7 cellular contexts compared by ENCODE assay signal in genomic region chr21:42097860-42098259, GRCh38. TPM values are rescaled to one million over a fixed set of nuclear protein-coding genes. Genes with fewer than 3 reads are reported as not detected.
A peak's percentile ranks its signal among the peaks of the same experiment; 100 is the strongest.
DNase-seq lines count a peak whose midpoint lies in the region; ATAC-seq and TF ChIP-seq lines count a peak whose summit lies in the region.

No MANE protein-coding gene starts in this region.

- H3K4me3 Mint-ChIP-seq in activated T-helper 1 cell treated with anti-CD3 and anti-CD28 coated beads, Interleukin-12 subunit alpha, Interleukin-12 subunit beta, Interleukin-2, Interleukin-4 antibody, amounts not matched to agents 30 ng/mL and 10 ng/mL and 1 ng/mL, durations not matched to agents 14 hours and 24 hours and 36 hours: no peak overlapping the region

- no peaks in the 10 kb centered on the region for H3K4me1 Mint-ChIP-seq in activated T-helper 1 cell treated with anti-CD3 and anti-CD28 coated beads, Interleukin-12 subunit alpha, Interleukin-12 subunit beta, Interleukin-2, Interleukin-4 antibody, amounts not matched to agents 30 ng/mL and 10 ng/mL and 1 ng/mL, durations not matched to agents 14 hours and 24 hours and 36 hours (ENCODE audit: low read depth)

- H3K36me3 Mint-ChIP-seq in activated T-helper 1 cell treated with anti-CD3 and anti-CD28 coated beads, Interleukin-12 subunit alpha, Interleukin-12 subunit beta, Interleukin-2, Interleukin-4 antibody, amounts not matched to agents 30 ng/mL and 10 ng/mL and 1 ng/mL, durations not matched to agents 14 hours and 24 hours and 36 hours (ENCODE audit: low read depth): no peaks in the 10 kb centered on the region

- peaks cover 10% of the 10 kb centered on the region for H3K27me3 Mint-ChIP-seq in activated T-helper 1 cell treated with anti-CD3 and anti-CD28 coated beads, Interleukin-12 subunit alpha, Interleukin-12 subunit beta, Interleukin-2, Interleukin-4 antibody, amounts not matched to agents 30 ng/mL and 10 ng/mL and 1 ng/mL, durations not matched to agents 14 hours and 24 hours and 36 hours (ENCODE audit: insufficient read depth)

- intact Hi-C loops in activated T-helper 1 cell treated with anti-CD3 and anti-CD28 coated beads, Interleukin-12 subunit alpha, Interleukin-12 subunit beta, Interleukin-2, Interleukin-4 antibody, amounts not matched to agents 30 ng/mL and 10 ng/mL and 1 ng/mL, durations not matched to agents 14 hours and 24 hours and 36 hours (cut with micrococcal nuclease): no loop called here

- no peak for ATAC-seq in GM18520 (IDR thresholded peaks at IDR 0.05; ENCODE audit: unreplicated experiment)

- DNase-seq in GM04504 (ENCODE audit: low read depth): peak; percentile 96
- DNase-seq in NCI-H226: peak; percentile 86
- peak; percentile 90 to 98 for DNase-seq in cardiac fibroblast (ENCODE audit: low read depth in 2 of 2)
- DNase-seq in lung microvascular endothelial cell (ENCODE audit: low read depth in 2 of 2): peak; percentile 97 to 99
- DNase-seq in activated T-helper 1 cell treated with anti-CD3 and anti-CD28 coated beads, Interleukin-12 subunit alpha, Interleukin-12 subunit beta, Interleukin-2, Interleukin-4 antibody, amounts not matched to agents 30 ng/mL and 10 ng/mL and 1 ng/mL, durations not matched to agents 14 hours and 24 hours and 36 hours (ENCODE audit: low spot score): no peak
- DNase-seq in NCI-H82 treated with DMSO at 0.1 percent for 48 hours (lab: John Stamatoyannopoulos, UW; ENCODE audit: unreplicated experiment): no peak

- peaks cover 6% of the 10 kb centered on the region for H3K9me3 Mint-ChIP-seq in activated T-helper 1 cell treated with anti-CD3 and anti-CD28 coated beads, Interleukin-12 subunit alpha, Interleukin-12 subunit beta, Interleukin-2, Interleukin-4 antibody, amounts not matched to agents 30 ng/mL and 10 ng/mL and 1 ng/mL, durations not matched to agents 14 hours and 24 hours and 36 hours

- no peak for TF ChIP-seq CTCF in cardiac fibroblast (IDR thresholded peaks at IDR 0.05; ENCODE audit: low read depth, low read length)

- no peak overlapping the region for H3K4me3 ChIP-seq in cardiac fibroblast (replicated peaks in 1 of 2; ENCODE audit: low read depth in 2 of 2, low read length in 2 of 2)

- no peak overlapping the region for H3K27ac Mint-ChIP-seq in activated T-helper 1 cell treated with anti-CD3 and anti-CD28 coated beads, Interleukin-12 subunit alpha, Interleukin-12 subunit beta, Interleukin-2, Interleukin-4 antibody, amounts not matched to agents 30 ng/mL and 10 ng/mL and 1 ng/mL, durations not matched to agents 14 hours and 24 hours and 36 hours

RNA-seq across cellular contexts. Expression of gene UMODL1, which starts 26.7 kb away (rescaled TPM):
- total RNA-seq in lung microvascular endothelial cell: not detected in 2 replicates
- total RNA-seq in activated T-helper 1 cell treated with anti-CD3 and anti-CD28 coated beads, Interleukin-12 subunit alpha, Interleukin-12 subunit beta, Interleukin-2, Interleukin-4 antibody, amounts not matched to agents 30 ng/mL and 10 ng/mL and 1 ng/mL, durations not matched to agents 14 hours and 24 hours and 36 hours: not detected in 2 replicates

Comparison
In these comparisons a context has a peak if more than half of its experiments do, and no peak if none do; other contexts are left out.
1. DNase-seq: peak in GM04504 (single experiment), NCI-H226 (single experiment), cardiac fibroblast (2 of 2) and lung microvascular endothelial cell (2 of 2); none in activated T-helper 1 cell treated with anti-CD3 and anti-CD28 coated beads, Interleukin-12 subunit alpha, Interleukin-12 subunit beta, Interleukin-2, Interleukin-4 antibody, amounts not matched to agents 30 ng/mL and 10 ng/mL and 1 ng/mL, durations not matched to agents 14 hours and 24 hours and 36 hours (single experiment) and NCI-H82 treated with DMSO at 0.1 percent for 48 hours (single experiment).